8 cellular contexts compared by ENCODE assay signal in the genomic region with DNA sequence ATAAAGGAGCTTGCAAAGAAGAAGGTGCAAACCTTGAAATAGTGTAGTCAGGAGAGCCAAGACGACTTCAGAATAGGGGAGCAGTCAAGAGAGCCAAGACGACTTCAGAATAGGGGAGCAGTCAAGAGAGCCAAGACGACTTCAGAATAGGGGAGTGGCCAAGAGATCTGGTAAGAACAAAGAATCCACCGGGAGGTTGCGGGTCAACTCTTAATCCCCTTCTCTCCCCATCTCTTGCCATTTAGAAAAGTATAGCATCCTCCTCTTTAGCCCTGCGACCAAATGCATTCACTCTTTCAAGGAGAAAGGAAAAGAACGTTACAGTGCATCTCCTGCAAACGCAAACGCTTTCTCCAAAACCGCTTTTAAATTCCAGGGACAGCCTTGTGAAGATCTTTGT. TPM values are rescaled to one million over a fixed set of nuclear protein-coding genes. Genes with fewer than 3 reads are reported as not detected.
A peak's percentile ranks its signal among the peaks of the same experiment; 100 is the strongest.
DNase-seq lines count a peak whose midpoint lies in the region; ATAC-seq and TF ChIP-seq lines count a peak whose summit lies in the region.

No MANE protein-coding gene starts in this region.

- peak overlapping the region; percentile 90 to 98 (median 94) for H3K4me3 Mint-ChIP-seq in CD4-positive, CD25-positive, alpha-beta regulatory T cell
- peak overlapping the region; percentile 88 to 95 (median 93) for H3K4me3 Mint-ChIP-seq in naive thymus-derived CD8-positive, alpha-beta T cell

- ATAC-seq in CD4-positive, CD25-positive, alpha-beta regulatory T cell (ENCODE audit: low read depth in 2 of 2), result no peak
- no peak for ATAC-seq in naive thymus-derived CD8-positive, alpha-beta T cell
- ATAC-seq in GM19463 (IDR thresholded peaks at IDR 0.05; ENCODE audit: unreplicated experiment) (no peak), HG02798 (IDR thresholded peaks at IDR 0.05; ENCODE audit: poor library complexity, unreplicated experiment) (no peak)

- H3K36me3 ChIP-seq in CD4-positive, CD25-positive, alpha-beta regulatory T cell (ENCODE audit: control insufficient read depth, insufficient read depth, low read length), result peaks cover 7% of the 10 kb centered on the region
- H3K36me3 ChIP-seq in MM.1S (replicated peaks; ENCODE audit: insufficient read depth, low read length), result peaks cover 6% of the 10 kb centered on the region; the same call in 1 of the 2 replicates

- peak overlapping the region; percentile 71 for H2AFZ ChIP-seq in MM.1S (ENCODE audit: low read length)

- peaks cover 20% of the 10 kb centered on the region for H3K4me1 ChIP-seq in CD4-positive, CD25-positive, alpha-beta regulatory T cell (ENCODE audit: control insufficient read depth, insufficient read depth, low read length, poor library complexity, severe bottlenecking)
- no peaks in the 10 kb centered on the region for H3K4me1 ChIP-seq in MM.1S (ENCODE audit: low read length)

- TF ChIP-seq CTCF in MM.1S (IDR thresholded peaks at IDR 0.05; ENCODE audit: low read length), result no peak

- peak in 1 of 3 donors; percentile 26 for DNase-seq in CD4-positive, CD25-positive, alpha-beta regulatory T cell
- DNase-seq in MM.1S (peak; percentile 22), dermis blood vessel endothelial cell (peak; percentile 50), COR-L47 (lab: John Stamatoyannopoulos, UW) (no peak), SW480 (ENCODE audit: low spot score) (no peak)
- DNase-seq in naive thymus-derived CD8-positive, alpha-beta T cell, result peak in 1 of 10 donors; percentile 8

- H3K27me3 Mint-ChIP-seq in CD4-positive, CD25-positive, alpha-beta regulatory T cell, result no peaks in the 10 kb centered on the region
- H3K27me3 Mint-ChIP-seq in naive thymus-derived CD8-positive, alpha-beta T cell, result no peaks in the 10 kb centered on the region

- no peaks in the 10 kb centered on the region for H3K27me3 ChIP-seq in CD4-positive, CD25-positive, alpha-beta regulatory T cell (ENCODE audit: control insufficient read depth, insufficient read depth, low read length)
- no peaks in the 10 kb centered on the region for H3K27me3 ChIP-seq in MM.1S (replicated peaks; ENCODE audit: insufficient read depth, low read length)

- no peaks in the 10 kb centered on the region for H3K9me3 Mint-ChIP-seq in CD4-positive, CD25-positive, alpha-beta regulatory T cell
- no peaks in the 10 kb centered on the region for H3K9me3 Mint-ChIP-seq in naive thymus-derived CD8-positive, alpha-beta T cell

- H3K79me2 ChIP-seq in MM.1S (ENCODE audit: low read length), result peaks cover 41% of the 10 kb centered on the region

- POLR2A ChIA-PET in naive thymus-derived CD8-positive, alpha-beta T cell (lab: Charles Lee), result interaction anchor here (0.8 to 1.2 kb wide), 3 partner anchors 9 to 162 kb away, joined by 3 to 5 read pairs (median 4); a partner anchor contains a TSS

- peak overlapping the region; percentile 68 to 93 (median 81) for H3K27ac Mint-ChIP-seq in CD4-positive, CD25-positive, alpha-beta regulatory T cell
- H3K27ac Mint-ChIP-seq in naive thymus-derived CD8-positive, alpha-beta T cell, result peak overlapping the region; percentile 68 to 90 (median 83)

- no peaks in the 10 kb centered on the region for H3F3A ChIP-seq in MM.1S (ENCODE audit: insufficient read depth, low read length)

- no peaks in the 10 kb centered on the region for H4K20me1 ChIP-seq in MM.1S (ENCODE audit: insufficient read depth, low read length)

- peak overlapping the region; percentile 85 for H3K4me3 ChIP-seq in CD4-positive, CD25-positive, alpha-beta regulatory T cell (ENCODE audit: low read depth, low read length)
- peak overlapping the region; percentile 83 for H3K4me3 ChIP-seq in MM.1S (ENCODE audit: low read length)

- peaks cover 19 to 43% (median 27%) of the 10 kb centered on the region in 4 donors for H3K4me1 Mint-ChIP-seq in CD4-positive, CD25-positive, alpha-beta regulatory T cell
- H3K4me1 Mint-ChIP-seq in naive thymus-derived CD8-positive, alpha-beta T cell, result peaks cover 22 to 33% (median 31%) of the 10 kb centered on the region in 4 donors

- peak overlapping the region; percentile 67 for H3K27ac ChIP-seq in CD4-positive, CD25-positive, alpha-beta regulatory T cell (ENCODE audit: insufficient read depth, low read length, poor library complexity, severe bottlenecking)
- peak overlapping the region; percentile 34; the same call in 1 of the 2 replicates for H3K27ac ChIP-seq in MM.1S (ENCODE audit: low read length)

- H3K9ac ChIP-seq in MM.1S (ENCODE audit: low read length), result peak overlapping the region; percentile 90

- peaks cover 17% of the 10 kb centered on the region for H3K36me3 Mint-ChIP-seq in CD4-positive, CD25-positive, alpha-beta regulatory T cell
- H3K36me3 Mint-ChIP-seq in naive thymus-derived CD8-positive, alpha-beta T cell, result peaks cover 7 to 26% (median 14%) of the 10 kb centered on the region in 3 donors

- H3K4me2 ChIP-seq in MM.1S (ENCODE audit: low read depth, low read length), result peak overlapping the region; percentile 56

- no peaks in the 10 kb centered on the region for H3K9me3 ChIP-seq in CD4-positive, CD25-positive, alpha-beta regulatory T cell (ENCODE audit: control insufficient read depth in 2 of 2, low read length in 2 of 2)
- no peaks in the 10 kb centered on the region for H3K9me3 ChIP-seq in MM.1S (replicated peaks; ENCODE audit: insufficient read depth, low read length)

- no peaks in the 10 kb centered on the region for H3K9me2 ChIP-seq in MM.1S (replicated peaks; ENCODE audit: insufficient read depth, low read length)

RNA-seq across cellular contexts. Expression of a gene that starts 0.7 kb away (rescaled TPM):
- 3.2 TPM for total RNA-seq in CD4-positive, CD25-positive, alpha-beta regulatory T cell
- polyA plus RNA-seq in CD4-positive, CD25-positive, alpha-beta regulatory T cell, result 1 to 10 TPM; 3.1 to 6.8 (median 6.6) TPM
- total RNA-seq in dermis blood vessel endothelial cell, result 15.8 and 16.3 TPM in 2 replicates
- total RNA-seq in naive thymus-derived CD8-positive, alpha-beta T cell, result 10 to 100 TPM; 14.4 to 14.5 TPM
- 10 to 100 TPM in 1 of 3 donors, 1 to 10 TPM in 2; 4.7 to 10.8 (median 7.2) TPM for polyA plus RNA-seq in naive thymus-derived CD8-positive, alpha-beta T cell

RNA-seq across cellular contexts. Expression of a gene that starts 0.8 kb away (rescaled TPM):
- 1.7 TPM for total RNA-seq in CD4-positive, CD25-positive, alpha-beta regulatory T cell
- polyA plus RNA-seq in CD4-positive, CD25-positive, alpha-beta regulatory T cell, result 1 to 10 TPM in 3 of 4 donors, under 1 TPM in 1; 0.23 to 1.8 (median 1.6) TPM
- total RNA-seq in dermis blood vessel endothelial cell, result 10.5 and 16.7 TPM in 2 replicates
- 1 to 10 TPM; 2.0 to 2.3 TPM for total RNA-seq in naive thymus-derived CD8-positive, alpha-beta T cell
- polyA plus RNA-seq in naive thymus-derived CD8-positive, alpha-beta T cell, result 1 to 10 TPM; 1.7 to 3.1 (median 2.5) TPM

Comparison
In these comparisons a context has a peak if more than half of its experiments do, and no peak if none do; other contexts are left out.
1. DNase-seq: peak in MM.1S (single experiment) and dermis blood vessel endothelial cell (single experiment); none in COR-L47 (single experiment) and SW480 (single experiment).